9 cellular contexts compared by ENCODE assay signal in genomic region chr9:137294091-137294683, GRCh38. TPM values are rescaled to one million over a fixed set of nuclear protein-coding genes. Genes with fewer than 3 reads are reported as not detected.
DNase-seq lines count a peak whose midpoint lies in the region; ATAC-seq and TF ChIP-seq lines count a peak whose summit lies in the region.
"Had no signal": no experiment of that assay in that cellular context is flagged by ENCODE, and none has a peak within 500 bp of the region (broad histone marks: within the 10 kb centered on the region; RNA-seq: fewer than 3 reads in every experiment).

No MANE protein-coding gene starts in this region.

- peaks cover 63% of the 10 kb centered on the region for H3K27me3 Mint-ChIP-seq in activated naive CD4-positive, alpha-beta T cell treated with anti-CD3 and anti-CD28 coated beads, Interleukin-2, amount 10 ng/mL, durations not matched to agents 7 days and 5 days
- H3K27me3 Mint-ChIP-seq in nephron (ENCODE audit: low read depth): peaks cover 23% of the 10 kb centered on the region

- H3K9me3 ChIP-seq in colonic mucosa: no peaks in the 10 kb centered on the region

- H3K36me3 ChIP-seq in colonic mucosa: no peaks in the 10 kb centered on the region

- CTCF ChIA-PET in activated naive CD4-positive, alpha-beta T cell treated with anti-CD3 and anti-CD28 coated beads, Interleukin-2, amount 10 ng/mL, durations not matched to agents 7 days and 5 days (lab: Charles Lee): interaction anchor here (0.7 to 2.2 kb wide), 3 partner anchors 9 to 163 kb away, joined by 3 to 7 read pairs (median 4); no protein-coding TSS in a partner anchor

- intact Hi-C loops in colonic mucosa (cut with DNase I): no loop called here

- no peaks in the 10 kb centered on the region for H3K36me3 Mint-ChIP-seq in activated naive CD4-positive, alpha-beta T cell treated with anti-CD3 and anti-CD28 coated beads, Interleukin-2, amount 10 ng/mL, durations not matched to agents 7 days and 5 days
- H3K36me3 Mint-ChIP-seq in nephron (ENCODE audit: low read depth): no peaks in the 10 kb centered on the region

- H3K4me3 Mint-ChIP-seq in activated naive CD4-positive, alpha-beta T cell treated with anti-CD3 and anti-CD28 coated beads, Interleukin-2, amount 10 ng/mL, durations not matched to agents 7 days and 5 days: peak overlapping the region; percentile 18
- peak overlapping the region; percentile 69 to 78 (median 69) for H3K4me3 Mint-ChIP-seq in nephron

- no peaks in the 10 kb centered on the region for H3K4me1 ChIP-seq in colonic mucosa

- H3K9ac ChIP-seq in colonic mucosa (ENCODE audit: low read depth in 2 of 2, low read length in 2 of 2): peak overlapping the region; percentile 69 to 81

- DNase-seq in activated naive CD4-positive, alpha-beta T cell treated with anti-CD3 and anti-CD28 coated beads, Interleukin-2, amount 10 ng/mL, durations not matched to agents 7 days and 5 days: no peak
- no peak for DNase-seq in activated naive CD4-positive, alpha-beta T cell (lab: John Stamatoyannopoulos, UW)
- peak; percentile 23 for DNase-seq in OCI-M1 (lab: John Stamatoyannopoulos, UW)
- DNase-seq in colonic mucosa: peak; percentile 76
- no peak for DNase-seq in NCI-H187 (lab: John Stamatoyannopoulos, UW)

- ATAC-seq in HG02938 (IDR thresholded peaks at IDR 0.05; ENCODE audit: unreplicated experiment) (no peak), HG02973 (IDR thresholded peaks at IDR 0.05; ENCODE audit: unreplicated experiment) (no peak)

- H3K4me3 ChIP-seq in colonic mucosa: no peak overlapping the region

- H3K9me3 Mint-ChIP-seq in activated naive CD4-positive, alpha-beta T cell treated with anti-CD3 and anti-CD28 coated beads, Interleukin-2, amount 10 ng/mL, durations not matched to agents 7 days and 5 days: no peaks in the 10 kb centered on the region
- H3K9me3 Mint-ChIP-seq in nephron: peaks cover 4% of the 10 kb centered on the region

- H3K4me1 Mint-ChIP-seq in activated naive CD4-positive, alpha-beta T cell treated with anti-CD3 and anti-CD28 coated beads, Interleukin-2, amount 10 ng/mL, durations not matched to agents 7 days and 5 days: peaks cover 12% of the 10 kb centered on the region
- peaks cover 13% of the 10 kb centered on the region for H3K4me1 Mint-ChIP-seq in nephron

- H3K27ac Mint-ChIP-seq in activated naive CD4-positive, alpha-beta T cell treated with anti-CD3 and anti-CD28 coated beads, Interleukin-2, amount 10 ng/mL, durations not matched to agents 7 days and 5 days: no peak overlapping the region
- H3K27ac Mint-ChIP-seq in nephron: peak overlapping the region; percentile 22 to 82 (median 48)

- H3K27ac ChIP-seq in colonic mucosa: peak overlapping the region; percentile 97
- H3K27ac ChIP-seq: skin epidermis had no signal

- peaks cover 14% of the 10 kb centered on the region for H3K27me3 ChIP-seq in colonic mucosa

- TF ChIP-seq CTCF in colonic mucosa (IDR thresholded peaks at IDR 0.05): no peak
- TF ChIP-seq CTCF in nephron (IDR thresholded peaks at IDR 0.05; ENCODE audit: unreplicated experiment in 3 of 3): peak in 1 of 3 experiments; percentile 18

RNA-seq across cellular contexts. Expression of gene NRARP, which starts 7.9 kb away (rescaled TPM):
- total RNA-seq in colonic mucosa: 100 to 1,000 TPM; 120 to 178 TPM

RNA-seq across cellular contexts. Expression of gene TOR4A, which starts 16.7 kb away (rescaled TPM):
- 10 to 100 TPM; 57.1 to 63.9 TPM for total RNA-seq in colonic mucosa

RNA-seq across cellular contexts. Expression of gene NELFB, which starts 39.1 kb away (rescaled TPM):
- total RNA-seq in colonic mucosa: 10 to 100 TPM; 62.1 to 87.1 TPM

RNA-seq across cellular contexts. Expression of gene STPG3, which starts 43.1 kb away (rescaled TPM):
- not detected for total RNA-seq in colonic mucosa

RNA-seq across cellular contexts. Expression of gene TUBB4B, which starts 53.1 kb away (rescaled TPM):
- total RNA-seq in colonic mucosa: 100 to 1,000 TPM; 303 to 779 TPM

Comparison
In these comparisons a context has a peak if more than half of its experiments do, and no peak if none do; other contexts are left out.
1. DNase-seq: peak in OCI-M1 (single experiment) and colonic mucosa (single experiment); none in activated naive CD4-positive, alpha-beta T cell treated with anti-CD3 and anti-CD28 coated beads, Interleukin-2, amount 10 ng/mL, durations not matched to agents 7 days and 5 days (single experiment), activated naive CD4-positive, alpha-beta T cell (0 of 4) and NCI-H187 (0 of 2).